Comparison of ENCODE assay signal across 16 cellular contexts in the genomic region with DNA sequence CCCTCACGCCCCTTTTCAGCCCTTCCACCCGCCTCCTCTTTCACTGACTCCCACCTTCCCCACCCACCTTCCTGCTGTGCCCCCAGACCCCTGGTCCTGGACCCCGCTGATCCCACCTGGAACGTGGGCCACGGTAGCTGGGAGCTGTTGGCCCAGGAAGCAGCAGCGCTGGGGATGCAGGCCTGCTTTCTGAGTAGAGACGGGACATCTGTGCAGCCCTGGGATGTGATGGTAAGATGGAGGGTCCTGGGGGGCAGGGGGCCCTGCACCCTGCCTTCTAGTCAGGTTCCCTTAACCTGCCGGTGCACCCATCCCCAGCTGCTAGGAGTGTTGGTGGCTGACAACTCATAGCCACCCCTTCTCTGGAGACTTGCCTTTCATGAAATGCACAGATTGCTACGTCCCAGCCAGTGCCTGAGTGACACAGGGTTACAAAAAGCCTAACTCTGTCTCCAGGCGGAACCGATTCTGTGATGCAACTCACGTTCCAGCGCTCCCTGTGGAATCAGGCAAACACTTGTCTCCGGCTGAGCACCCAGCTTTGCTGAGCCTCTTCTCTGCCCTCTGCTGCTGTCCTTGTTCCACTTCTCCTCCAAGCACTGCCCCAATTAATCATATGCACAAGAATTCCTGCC. TPM values are rescaled to one million over a fixed set of nuclear protein-coding genes. Genes with fewer than 3 reads are reported as not detected.
DNase-seq lines count a peak whose midpoint lies in the region; ATAC-seq and TF ChIP-seq lines count a peak whose summit lies in the region.
"Had no signal": no experiment of that assay in that cellular context is flagged by ENCODE, and none has a peak within 500 bp of the region (broad histone marks: within the 10 kb centered on the region; RNA-seq: fewer than 3 reads in every experiment).

No MANE protein-coding gene starts in this region.

- intact Hi-C loops in activated CD8-positive, alpha-beta T cell treated with anti-CD3 and anti-CD28 coated beads for 36 hours (cut with micrococcal nuclease): no loop called here

- H3K36me3 Mint-ChIP-seq in activated CD8-positive, alpha-beta T cell treated with anti-CD3 and anti-CD28 coated beads, Interleukin-2, amount 10 ng/mL, durations not matched to agents 7 days and 5 days (ENCODE audit: low read depth): peaks cover 94% of the 10 kb centered on the region
- peaks cover 47% of the 10 kb centered on the region for H3K36me3 Mint-ChIP-seq in activated CD8-positive, alpha-beta T cell treated with anti-CD3 and anti-CD28 coated beads for 36 hours (ENCODE audit: low read depth)
- H3K36me3 Mint-ChIP-seq in nephron progenitor cell (ENCODE audit: low read depth): no peaks in the 10 kb centered on the region

- H3K27me3 Mint-ChIP-seq in activated CD8-positive, alpha-beta T cell treated with anti-CD3 and anti-CD28 coated beads, Interleukin-2, amount 10 ng/mL, durations not matched to agents 7 days and 5 days (ENCODE audit: low read depth): no peaks in the 10 kb centered on the region
- no peaks in the 10 kb centered on the region for H3K27me3 Mint-ChIP-seq in activated CD8-positive, alpha-beta T cell treated with anti-CD3 and anti-CD28 coated beads for 36 hours
- peaks cover 38% of the 10 kb centered on the region for H3K27me3 Mint-ChIP-seq in nephron progenitor cell (ENCODE audit: low read depth, poor library complexity)
- H3K27me3 Mint-ChIP-seq: CD4-positive, alpha-beta memory T cell had no signal

- CTCF ChIA-PET in activated CD8-positive, alpha-beta T cell treated with anti-CD3 and anti-CD28 coated beads, Interleukin-2, amount 10 ng/mL, durations not matched to agents 7 days and 5 days (lab: Charles Lee): interaction anchor here (1.2 kb wide), 1 partner anchor 30 kb away, joined by 3 read pairs; no protein-coding TSS in a partner anchor
- CTCF ChIA-PET in activated CD8-positive, alpha-beta T cell treated with anti-CD3 and anti-CD28 coated beads for 36 hours (lab: Charles Lee): no interaction called here

- DNase-seq in activated CD8-positive, alpha-beta T cell treated with anti-CD3 and anti-CD28 coated beads, Interleukin-2, amount 10 ng/mL, durations not matched to agents 7 days and 5 days: no peak
- DNase-seq in activated CD8-positive, alpha-beta T cell treated with anti-CD3 and anti-CD28 coated beads for 36 hours: no peak
- DNase-seq in ecto neural progenitor cell (ENCODE audit: low spot score) (peak; percentile 45), left lobe of liver (ENCODE audit: low spot score) (no peak), putamen (ENCODE audit: low spot score) (peak; percentile 7), nephron progenitor cell (no peak)
- DNase-seq: Calu3; CD4-positive, alpha-beta memory T cell; DMS53; NCI-H1417 treated with DMSO at 0.1 percent for 48 hours; NCI-H2029; NCI-H2171 treated with DMSO at 0.1 percent for 48 hours; NCI-H510A; NCI-H774 had no signal

- TF ChIP-seq CTCF in activated CD8-positive, alpha-beta T cell treated with anti-CD3 and anti-CD28 coated beads for 36 hours (IDR thresholded peaks at IDR 0.05): no peak
- no peak for TF ChIP-seq CTCF in nephron progenitor cell (IDR thresholded peaks at IDR 0.05)

- H3K4me3 Mint-ChIP-seq in activated CD8-positive, alpha-beta T cell treated with anti-CD3 and anti-CD28 coated beads, Interleukin-2, amount 10 ng/mL, durations not matched to agents 7 days and 5 days: no peak overlapping the region
- H3K4me3 Mint-ChIP-seq in activated CD8-positive, alpha-beta T cell treated with anti-CD3 and anti-CD28 coated beads for 36 hours: no peak overlapping the region
- no peak overlapping the region for H3K4me3 Mint-ChIP-seq in nephron progenitor cell
- H3K4me3 Mint-ChIP-seq: CD4-positive, alpha-beta memory T cell had no signal

- H3K27ac Mint-ChIP-seq in activated CD8-positive, alpha-beta T cell treated with anti-CD3 and anti-CD28 coated beads, Interleukin-2, amount 10 ng/mL, durations not matched to agents 7 days and 5 days: peak overlapping the region; percentile 2
- H3K27ac Mint-ChIP-seq in activated CD8-positive, alpha-beta T cell treated with anti-CD3 and anti-CD28 coated beads for 36 hours: no peak overlapping the region
- H3K27ac Mint-ChIP-seq in nephron progenitor cell: no peak overlapping the region

- no peaks in the 10 kb centered on the region for H3K9me3 Mint-ChIP-seq in activated CD8-positive, alpha-beta T cell treated with anti-CD3 and anti-CD28 coated beads, Interleukin-2, amount 10 ng/mL, durations not matched to agents 7 days and 5 days (ENCODE audit: insufficient read depth)
- peaks cover 3% of the 10 kb centered on the region for H3K9me3 Mint-ChIP-seq in activated CD8-positive, alpha-beta T cell treated with anti-CD3 and anti-CD28 coated beads for 36 hours
- H3K9me3 Mint-ChIP-seq in nephron progenitor cell: peaks cover 33% of the 10 kb centered on the region

- POLR2A ChIA-PET in activated CD8-positive, alpha-beta T cell treated with anti-CD3 and anti-CD28 coated beads, Interleukin-2, amount 10 ng/mL, durations not matched to agents 7 days and 5 days (lab: Charles Lee): interaction anchor here (3.7 kb wide), 1 partner anchor 15 kb away, joined by 13 read pairs; a partner anchor contains a TSS
- POLR2A ChIA-PET in activated CD8-positive, alpha-beta T cell treated with anti-CD3 and anti-CD28 coated beads for 36 hours (lab: Charles Lee): interaction anchor here (5.6 kb wide), 1 partner anchor 15 kb away, joined by 32 read pairs; a partner anchor contains a TSS

- peaks cover 23% of the 10 kb centered on the region for H3K4me1 Mint-ChIP-seq in activated CD8-positive, alpha-beta T cell treated with anti-CD3 and anti-CD28 coated beads, Interleukin-2, amount 10 ng/mL, durations not matched to agents 7 days and 5 days (ENCODE audit: low read depth)
- H3K4me1 Mint-ChIP-seq in activated CD8-positive, alpha-beta T cell treated with anti-CD3 and anti-CD28 coated beads for 36 hours (ENCODE audit: low read depth): peaks cover 3% of the 10 kb centered on the region
- H3K4me1 Mint-ChIP-seq in nephron progenitor cell: no peaks in the 10 kb centered on the region

- ATAC-seq in activated CD8-positive, alpha-beta T cell treated with anti-CD3 and anti-CD28 coated beads, Interleukin-2, amount 10 ng/mL, durations not matched to agents 7 days and 5 days: no peak
- ATAC-seq in activated CD8-positive, alpha-beta T cell treated with anti-CD3 and anti-CD28 coated beads for 36 hours: no peak
- ATAC-seq in left lobe of liver: peak; percentile 44
- no peak for ATAC-seq in SK-N-SH treated with all-trans-retinoic acid at 6 μM for 48 hours
- ATAC-seq in HG03571 (IDR thresholded peaks at IDR 0.05; ENCODE audit: unreplicated experiment): no peak

TF ChIP-seq in SK-N-SH treated with all-trans-retinoic acid at 6 μM for 48 hours, 23 proteins besides CTCF, POLR2A, EP300 and RAD21 (continues in another document):
- no peak for TF ChIP-seq RARB (CRISPR knock-in tag; IDR thresholded peaks at IDR 0.05)
- no peak for TF ChIP-seq OSR1 (CRISPR knock-in tag; IDR thresholded peaks at IDR 0.05)
- no peak for TF ChIP-seq TOX (CRISPR knock-in tag; IDR thresholded peaks at IDR 0.05; ENCODE audit: borderline replicate concordance)
- TF ChIP-seq, protein P1, sequence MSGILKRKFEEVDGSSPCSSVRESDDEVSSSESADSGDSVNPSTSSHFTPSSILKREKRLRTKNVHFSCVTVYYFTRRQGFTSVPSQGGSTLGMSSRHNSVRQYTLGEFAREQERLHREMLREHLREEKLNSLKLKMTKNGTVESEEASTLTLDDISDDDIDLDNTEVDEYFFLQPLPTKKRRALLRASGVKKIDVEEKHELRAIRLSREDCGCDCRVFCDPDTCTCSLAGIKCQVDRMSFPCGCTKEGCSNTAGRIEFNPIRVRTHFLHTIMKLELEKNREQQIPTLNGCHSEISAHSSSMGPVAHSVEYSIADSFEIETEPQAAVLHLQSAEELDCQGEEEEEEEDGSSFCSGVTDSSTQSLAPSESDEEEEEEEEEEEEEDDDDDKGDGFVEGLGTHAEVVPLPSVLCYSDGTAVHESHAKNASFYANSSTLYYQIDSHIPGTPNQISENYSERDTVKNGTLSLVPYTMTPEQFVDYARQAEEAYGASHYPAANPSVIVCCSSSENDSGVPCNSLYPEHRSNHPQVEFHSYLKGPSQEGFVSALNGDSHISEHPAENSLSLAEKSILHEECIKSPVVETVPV (CRISPR knock-in tag; IDR thresholded peaks at IDR 0.05): no peak
- TF ChIP-seq, protein P2, sequence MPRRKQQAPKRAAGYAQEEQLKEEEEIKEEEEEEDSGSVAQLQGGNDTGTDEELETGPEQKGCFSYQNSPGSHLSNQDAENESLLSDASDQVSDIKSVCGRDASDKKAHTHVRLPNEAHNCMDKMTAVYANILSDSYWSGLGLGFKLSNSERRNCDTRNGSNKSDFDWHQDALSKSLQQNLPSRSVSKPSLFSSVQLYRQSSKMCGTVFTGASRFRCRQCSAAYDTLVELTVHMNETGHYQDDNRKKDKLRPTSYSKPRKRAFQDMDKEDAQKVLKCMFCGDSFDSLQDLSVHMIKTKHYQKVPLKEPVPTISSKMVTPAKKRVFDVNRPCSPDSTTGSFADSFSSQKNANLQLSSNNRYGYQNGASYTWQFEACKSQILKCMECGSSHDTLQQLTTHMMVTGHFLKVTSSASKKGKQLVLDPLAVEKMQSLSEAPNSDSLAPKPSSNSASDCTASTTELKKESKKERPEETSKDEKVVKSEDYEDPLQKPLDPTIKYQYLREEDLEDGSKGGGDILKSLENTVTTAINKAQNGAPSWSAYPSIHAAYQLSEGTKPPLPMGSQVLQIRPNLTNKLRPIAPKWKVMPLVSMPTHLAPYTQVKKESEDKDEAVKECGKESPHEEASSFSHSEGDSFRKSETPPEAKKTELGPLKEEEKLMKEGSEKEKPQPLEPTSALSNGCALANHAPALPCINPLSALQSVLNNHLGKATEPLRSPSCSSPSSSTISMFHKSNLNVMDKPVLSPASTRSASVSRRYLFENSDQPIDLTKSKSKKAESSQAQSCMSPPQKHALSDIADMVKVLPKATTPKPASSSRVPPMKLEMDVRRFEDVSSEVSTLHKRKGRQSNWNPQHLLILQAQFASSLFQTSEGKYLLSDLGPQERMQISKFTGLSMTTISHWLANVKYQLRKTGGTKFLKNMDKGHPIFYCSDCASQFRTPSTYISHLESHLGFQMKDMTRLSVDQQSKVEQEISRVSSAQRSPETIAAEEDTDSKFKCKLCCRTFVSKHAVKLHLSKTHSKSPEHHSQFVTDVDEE (CRISPR knock-in tag; IDR thresholded peaks at IDR 0.05): no peak

RNA-seq across cellular contexts. Expression of a gene that starts 15.0 kb away (rescaled TPM):
- total RNA-seq in activated CD8-positive, alpha-beta T cell treated with anti-CD3 and anti-CD28 coated beads, Interleukin-2, amount 10 ng/mL, durations not matched to agents 7 days and 5 days: 100 to 1,000 TPM; 237 to 242 TPM
- total RNA-seq in activated CD8-positive, alpha-beta T cell treated with anti-CD3 and anti-CD28 coated beads for 36 hours: 100 to 1,000 TPM in 1 of 2 experiments, 10 to 100 TPM in 1; 95.7 to 104 TPM
- total RNA-seq in left lobe of liver: 6.4 TPM

RNA-seq across cellular contexts. Expression of a gene that starts 25.1 kb away (rescaled TPM):
- 100 to 1,000 TPM; 199 to 202 TPM for total RNA-seq in activated CD8-positive, alpha-beta T cell treated with anti-CD3 and anti-CD28 coated beads, Interleukin-2, amount 10 ng/mL, durations not matched to agents 7 days and 5 days
- 10 to 100 TPM; 21.4 to 22.2 TPM for total RNA-seq in activated CD8-positive, alpha-beta T cell treated with anti-CD3 and anti-CD28 coated beads for 36 hours
- total RNA-seq in left lobe of liver: 4.1 TPM

RNA-seq across cellular contexts. Expression of a gene that starts 56.6 kb away (rescaled TPM):
- total RNA-seq in activated CD8-positive, alpha-beta T cell treated with anti-CD3 and anti-CD28 coated beads, Interleukin-2, amount 10 ng/mL, durations not matched to agents 7 days and 5 days: 100 to 1,000 TPM; 143 to 146 TPM
- total RNA-seq in activated CD8-positive, alpha-beta T cell treated with anti-CD3 and anti-CD28 coated beads for 36 hours: 10 to 100 TPM; 22.7 to 26.8 TPM
- total RNA-seq in left lobe of liver: 20.1 TPM

Comparison
In these comparisons a context has a peak if more than half of its experiments do, and no peak if none do; other contexts are left out.
1. RNA of a gene that starts 25.1 kb away (total RNA-seq): 199 to 202 TPM in activated CD8-positive, alpha-beta T cell treated with anti-CD3 and anti-CD28 coated beads, Interleukin-2, amount 10 ng/mL, durations not matched to agents 7 days and 5 days; 21.4 to 22.2 TPM in activated CD8-positive, alpha-beta T cell treated with anti-CD3 and anti-CD28 coated beads for 36 hours and 4.1 TPM in left lobe of liver (single experiment); every median in the first group is over 4 times any median in the second.
2. DNase-seq: peak in ecto neural progenitor cell (single experiment) and putamen (single experiment); none in activated CD8-positive, alpha-beta T cell treated with anti-CD3 and anti-CD28 coated beads, Interleukin-2, amount 10 ng/mL, durations not matched to agents 7 days and 5 days (single experiment), activated CD8-positive, alpha-beta T cell treated with anti-CD3 and anti-CD28 coated beads for 36 hours (single experiment), left lobe of liver (single experiment) and nephron progenitor cell (single experiment).
3. RNA of a gene that starts 15.0 kb away (total RNA-seq): 237 to 242 TPM in activated CD8-positive, alpha-beta T cell treated with anti-CD3 and anti-CD28 coated beads, Interleukin-2, amount 10 ng/mL, durations not matched to agents 7 days and 5 days and 95.7 to 104 TPM in activated CD8-positive, alpha-beta T cell treated with anti-CD3 and anti-CD28 coated beads for 36 hours; 6.4 TPM in left lobe of liver (single experiment); every median in the first group is over 10 times any median in the second.